19 cellular contexts compared by ENCODE assay signal in genomic region chr5:25955337-25955736, GRCh38.
DNase-seq lines count a peak whose midpoint lies in the region; ATAC-seq, FAIRE-seq and TF ChIP-seq lines count a peak whose summit lies in the region.
"Had no signal": no experiment of that assay in that cellular context is flagged by ENCODE, and none has a peak within 500 bp of the region (broad histone marks: within the 10 kb centered on the region; RNA-seq: fewer than 3 reads in every experiment).

No MANE protein-coding gene starts in this region.

- no peak for TF ChIP-seq POLR2A in GM12891 (IDR thresholded peaks at IDR 0.05; ENCODE audit: low read depth, low read length)

- peaks cover 0 to 11% (median 3%) of the 10 kb centered on the region in 7 donors for H3K9me3 Mint-ChIP-seq in naive B cell

- no peak overlapping the region for H3K4me3 Mint-ChIP-seq in naive B cell
- H3K4me3 Mint-ChIP-seq: CD4-positive, alpha-beta T cell had no signal

- ATAC-seq in naive B cell (ENCODE audit: low read depth in 2 of 2) (peak; percentile 35 to 47), GM19455 (IDR thresholded peaks at IDR 0.05; ENCODE audit: unreplicated experiment) (no peak)
- ATAC-seq: Panc1 had no signal

- no peaks in the 10 kb centered on the region for H3K4me1 Mint-ChIP-seq in naive B cell

- DNase-seq in GM12891 (ENCODE audit: insufficient read length, low spot score) (no peak), NCI-H1694 treated with DMSO at 0.1 percent for 48 hours (lab: John Stamatoyannopoulos, UW) (peak; percentile 30), OCI-M1 (lab: John Stamatoyannopoulos, UW) (peak; percentile 12), naive B cell (no peak), HTR-8/SVneo (ENCODE audit: insufficient read length, low spot score) (no peak), dermis blood vessel endothelial cell (no peak), COR-L47 (lab: John Stamatoyannopoulos, UW) (no peak)
- DNase-seq: CD4-positive, alpha-beta T cell; DND-41; GF-D8; H7; KBM-7; NCI-H1105 treated with DMSO at 0.1 percent for 48 hours; NCI-H2029 treated with DMSO at 0.1 percent for 48 hours; NCI-H510A; Right ventricle myocardium superior had no signal

- H3K36me3 Mint-ChIP-seq in naive B cell = no peaks in the 10 kb centered on the region

- no peak overlapping the region for H3K27ac Mint-ChIP-seq in naive B cell
- H3K27ac Mint-ChIP-seq: CD4-positive, alpha-beta T cell had no signal

- no peaks in the 10 kb centered on the region for H3K27me3 Mint-ChIP-seq in naive B cell
- H3K27me3 Mint-ChIP-seq: CD4-positive, alpha-beta T cell had no signal

- FAIRE-seq in GM12891 (lab: Jason Lieb, UNC) (no peak), HTR-8/SVneo (lab: Jason Lieb, UNC) (no peak)
- FAIRE-seq: D721Med had no signal

TF ChIP-seq in GM12891, 5 proteins besides CTCF, POLR2A, EP300 and RAD21:
- TF ChIP-seq TAF1 (IDR thresholded peaks at IDR 0.05; ENCODE audit: low read depth, low read length) (no peak), SPI1 (IDR thresholded peaks at IDR 0.05; ENCODE audit: low read depth, low read length) (peak; percentile 66)

Comparison
In these comparisons a context has a peak if more than half of its experiments do, and no peak if none do; other contexts are left out.
1. DNase-seq: peak in NCI-H1694 treated with DMSO at 0.1 percent for 48 hours (single experiment) and OCI-M1 (single experiment); none in GM12891 (single experiment), naive B cell (single experiment), HTR-8/SVneo (single experiment), dermis blood vessel endothelial cell (single experiment) and COR-L47 (single experiment).